1 cellular context compared by ENCODE assay signal in the genomic region with DNA sequence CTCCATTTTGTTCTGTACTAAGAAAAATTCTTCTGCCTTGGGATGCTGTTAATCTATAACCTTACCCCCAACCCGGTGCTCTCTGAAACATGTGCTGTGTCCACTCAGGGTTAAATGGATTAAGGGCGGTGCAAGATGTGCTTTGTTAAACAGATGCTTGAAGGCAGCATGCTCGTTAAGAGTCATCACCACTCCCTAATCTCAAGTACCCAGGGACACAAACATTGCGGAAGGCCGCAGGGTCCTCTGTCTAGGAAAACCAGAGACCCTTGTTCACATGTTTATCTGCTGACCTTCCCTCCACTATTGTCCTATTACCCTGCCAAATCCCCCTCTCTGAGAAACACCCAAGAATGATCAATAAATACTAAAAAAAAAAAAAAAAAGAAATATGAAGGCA. TPM values are rescaled to one million over a fixed set of nuclear protein-coding genes. Genes with fewer than 3 reads are reported as not detected.
"Had no signal": no experiment of that assay in that cellular context is flagged by ENCODE, and none has a peak within 500 bp of the region (broad histone marks: within the 10 kb centered on the region; RNA-seq: fewer than 3 reads in every experiment).

No MANE protein-coding gene starts in this region.

RNA-seq across cellular contexts. Expression of gene TXK, which starts 53.0 kb away (rescaled TPM):
- total RNA-seq: foreskin keratinocyte had no signal
- polyA plus RNA-seq: foreskin keratinocyte had no signal
